In the genomic region with DNA sequence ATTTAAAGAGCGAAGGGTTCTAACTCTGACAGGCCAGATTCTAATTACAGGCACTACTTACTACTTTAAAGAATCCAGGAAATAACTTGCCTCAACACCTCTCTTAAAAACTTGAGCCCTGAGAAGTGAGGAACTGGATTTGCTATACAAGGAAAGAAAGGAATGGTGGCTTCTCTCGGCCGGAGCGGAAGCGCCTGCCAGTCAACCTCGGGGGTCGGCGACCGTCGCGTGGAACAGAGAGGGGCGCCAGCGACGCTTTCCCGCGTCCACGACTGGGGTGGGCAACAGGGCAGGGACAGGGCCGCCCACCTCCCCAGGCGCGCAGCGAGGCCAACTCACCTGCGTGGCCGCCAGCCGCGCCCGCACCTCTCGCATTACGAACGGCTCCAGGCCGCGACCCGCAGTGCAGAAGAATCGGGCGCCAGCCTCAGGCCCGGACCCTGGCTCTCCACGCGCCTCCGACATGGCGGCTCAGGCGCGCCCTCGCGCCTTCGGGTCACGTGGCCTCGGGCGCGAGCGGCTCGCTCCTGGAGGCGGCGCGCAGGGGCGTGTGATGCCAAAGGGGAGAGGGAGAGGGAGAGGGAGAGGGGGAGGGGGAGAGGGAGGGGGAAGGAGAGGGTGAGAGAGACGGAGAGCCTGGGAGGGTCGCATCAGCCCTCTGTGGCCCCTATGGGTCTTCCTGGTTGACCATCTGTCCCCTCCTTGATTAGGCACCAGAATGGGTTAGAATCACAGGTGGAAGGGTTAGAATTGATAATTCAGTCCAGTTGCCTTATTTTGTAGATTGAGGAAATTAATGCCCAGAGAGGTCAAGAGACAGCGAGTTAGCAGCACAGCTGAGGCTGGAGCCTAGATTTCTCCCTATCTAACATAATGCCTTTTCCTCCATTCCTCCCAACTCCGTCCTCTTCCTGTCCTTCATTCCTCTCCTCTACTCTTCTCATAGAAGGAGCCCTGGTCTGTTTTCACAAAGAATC, we compare ENCODE assay signal across 8 cellular contexts.
DNase-seq lines count a peak whose midpoint lies in the region; ATAC-seq and TF ChIP-seq lines count a peak whose summit lies in the region.

A gene with protein sequence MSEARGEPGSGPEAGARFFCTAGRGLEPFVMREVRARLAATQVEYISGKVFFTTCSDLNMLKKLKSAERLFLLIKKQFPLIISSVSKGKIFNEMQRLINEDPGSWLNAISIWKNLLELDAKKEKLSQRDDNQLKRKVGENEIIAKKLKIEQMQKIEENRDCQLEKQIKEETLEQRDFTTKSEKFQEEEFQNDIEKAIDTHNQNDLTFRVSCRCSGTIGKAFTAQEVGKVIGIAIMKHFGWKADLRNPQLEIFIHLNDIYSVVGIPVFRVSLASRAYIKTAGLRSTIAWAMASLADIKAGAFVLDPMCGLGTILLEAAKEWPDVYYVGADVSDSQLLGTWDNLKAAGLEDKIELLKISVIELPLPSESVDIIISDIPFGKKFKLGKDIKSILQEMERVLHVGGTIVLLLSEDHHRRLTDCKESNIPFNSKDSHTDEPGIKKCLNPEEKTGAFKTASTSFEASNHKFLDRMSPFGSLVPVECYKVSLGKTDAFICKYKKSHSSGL (minus strand): TSS at position 484 of the 977 bp plus-strand sequence. CDS start 19 bp downstream, at position 465.

- TF ChIP-seq CTCF in astrocyte of the cerebellum (IDR thresholded peaks at IDR 0.05; ENCODE audit: low read depth, low read length, missing control alignments) (no peak), retinal pigment epithelial cell (conservative IDR thresholded peaks at IDR 0.05; ENCODE audit: low read depth, low read length) (no peak)

- in situ Hi-C loops in astrocyte of the cerebellum (cut with HindIII; ENCODE audit: low sequenced_read_pairs), result no loop called here

- ATAC-seq in GM18498 (IDR thresholded peaks at IDR 0.05; ENCODE audit: unreplicated experiment) (peak; percentile 79), HG02759 (IDR thresholded peaks at IDR 0.05; ENCODE audit: unreplicated experiment) (peak; percentile 87)

- DNase-seq in NCI-H1417 (lab: John Stamatoyannopoulos, UW) (peak; percentile 93), T-helper 9 cell (peak; percentile 25), astrocyte of the cerebellum (ENCODE audit: low read depth) (no peak), hypothalamus (lab: John Stamatoyannopoulos, UW) (peak in 47 of 51 donors; percentile 8 to 78 (median 41)), retinal pigment epithelial cell (ENCODE audit: low read depth) (no peak), superior temporal gyrus (ENCODE audit: extremely low spot score) (no peak)

- peak within 1 kb of the TSS; percentile 70 for H3K4me3 ChIP-seq in astrocyte of the cerebellum (ENCODE audit: low read depth, low read length)
- peak within 1 kb of the TSS; percentile 56 for H3K4me3 ChIP-seq in retinal pigment epithelial cell (ENCODE audit: low read length)

Comparison
In these comparisons a context has a peak if more than half of its experiments do, and no peak if none do; other contexts are left out.
1. DNase-seq: peak in NCI-H1417 (3 of 3), T-helper 9 cell (single experiment) and hypothalamus (47 of 51); none in astrocyte of the cerebellum (single experiment), retinal pigment epithelial cell (single experiment) and superior temporal gyrus (single experiment).